14 cellular contexts compared by ENCODE assay signal in the genomic region with DNA sequence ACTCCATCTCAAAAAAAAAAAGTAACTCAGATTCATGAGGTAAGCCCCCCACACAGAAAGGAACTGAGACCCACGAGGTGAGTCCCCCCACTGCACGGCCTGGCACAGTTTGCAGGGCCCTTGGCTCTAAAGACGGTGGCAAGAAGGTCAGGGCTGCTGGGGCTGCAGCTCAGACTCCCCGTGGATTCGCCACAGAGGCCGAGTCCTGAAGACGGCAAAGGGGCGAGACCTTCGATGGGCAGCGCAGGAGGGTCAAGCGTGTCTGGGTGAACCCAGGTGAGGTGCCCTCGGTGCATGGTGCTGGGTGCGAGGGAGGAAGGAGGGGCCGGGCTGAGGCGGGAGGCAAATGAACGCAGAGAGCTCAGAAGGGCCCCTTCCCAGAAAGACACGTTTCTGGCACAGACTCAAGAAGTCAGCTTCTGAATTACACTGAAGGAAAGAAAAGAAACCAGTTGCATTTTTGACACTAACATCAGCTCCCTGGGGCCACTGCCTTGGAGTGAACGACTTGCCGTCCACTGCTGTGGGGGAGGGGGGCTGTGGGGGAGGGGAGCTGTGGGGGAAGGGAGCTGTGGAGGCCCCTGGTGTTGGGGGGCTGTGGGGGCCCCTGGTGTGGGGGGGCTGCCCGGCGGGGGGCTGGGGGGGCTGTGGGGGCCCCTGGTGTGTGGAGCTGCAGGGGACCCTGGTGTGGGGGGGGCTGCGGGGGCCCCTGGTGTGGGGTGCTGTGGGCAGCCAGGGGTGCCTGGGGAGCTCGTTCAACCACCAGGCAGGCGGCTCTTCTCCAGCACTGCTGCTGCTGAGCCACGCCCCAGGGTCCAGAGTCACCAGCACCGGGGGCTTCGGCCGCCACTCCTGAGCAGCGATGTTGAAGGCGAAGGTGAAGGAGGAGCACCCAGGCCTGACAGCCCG.
DNase-seq lines count a peak whose midpoint lies in the region; ATAC-seq, FAIRE-seq and TF ChIP-seq lines count a peak whose summit lies in the region.
"Had no signal": no experiment of that assay in that cellular context is flagged by ENCODE, and none has a peak within 500 bp of the region (broad histone marks: within the 10 kb centered on the region; RNA-seq: fewer than 3 reads in every experiment).

No MANE protein-coding gene starts in this region.

- TF ChIP-seq CTCF in H1 (IDR thresholded peaks at IDR 0.05; ENCODE audit: control extremely low read depth in 1 of 3, insufficient read depth in 1 of 3, low read depth in 1 of 3, low read length in 3 of 3) = no peak
- no peak for TF ChIP-seq CTCF in smooth muscle cell (IDR thresholded peaks at IDR 0.05; ENCODE audit: borderline replicate concordance, insufficient read depth, poor library complexity, severe bottlenecking)
- no peak for TF ChIP-seq CTCF in transverse colon (IDR thresholded peaks at IDR 0.05)
- no peak for TF ChIP-seq CTCF in adrenal gland (IDR thresholded peaks at IDR 0.05)

- no peak overlapping the region for H3K56ac ChIP-seq in H1 (replicated peaks; ENCODE audit: insufficient read length, low read depth, low read length)

- no peak for TF ChIP-seq RAD21 in H1 (IDR thresholded peaks at IDR 0.05 in 1 of 2, conservative IDR thresholded peaks at IDR 0.05 in 1 of 2; ENCODE audit: low read depth in 2 of 2, low read length in 2 of 2)

- no peak overlapping the region for H3K9ac ChIP-seq in BLaER1
- H3K9ac ChIP-seq in H1 (replicated peaks in 1 of 4; ENCODE audit: extremely low read depth in 1 of 4, low read depth in 3 of 4, low read length in 3 of 4) = no peak overlapping the region
- no peak overlapping the region for H3K9ac ChIP-seq in smooth muscle cell (ENCODE audit: low read depth)
- H3K9ac ChIP-seq: KMS-11 had no signal

- H2BK20ac ChIP-seq in H1 (ENCODE audit: low read length) = no peak overlapping the region

- CTCF ChIA-PET in H1 (lab: Charles Lee; ENCODE audit: partially characterized antibody) = interaction anchor here (0.9 kb wide), 1 partner anchor 75 kb away, joined by 3 read pairs; no protein-coding TSS in a partner anchor

- H3K79me2 ChIP-seq in H1 (ENCODE audit: control insufficient read depth in 1 of 2, insufficient read depth in 2 of 2, low read length in 2 of 2) (no peaks in the 10 kb centered on the region), smooth muscle cell (ENCODE audit: low read depth) (no peaks in the 10 kb centered on the region)

- H3K9me3 ChIP-seq in BLaER1 = peaks cover 6% of the 10 kb centered on the region; the same call in 1 of the 2 replicates
- H3K9me3 ChIP-seq in H1 (ENCODE audit: insufficient read depth in 2 of 2, low read depth in 1 of 2, low read length in 1 of 2) = peaks cover 0 to 3% of the 10 kb centered on the region in 2 experiments; a peak in 1 of 4 replicates
- no peaks in the 10 kb centered on the region for H3K9me3 ChIP-seq in smooth muscle cell (replicated peaks; ENCODE audit: low read depth)
- H3K9me3 ChIP-seq in transverse colon = no peaks in the 10 kb centered on the region
- no peaks in the 10 kb centered on the region for H3K9me3 ChIP-seq in adrenal gland (replicated peaks in 1 of 3)
- H3K9me3 ChIP-seq: Caco-2 had no signal

- no peaks in the 10 kb centered on the region; the same call in 1 of the 2 replicates for H3K79me1 ChIP-seq in H1 (ENCODE audit: low read depth, low read length)

- no peak overlapping the region for H3K18ac ChIP-seq in H1 (ENCODE audit: extremely low read depth, low read length)

- no peak overlapping the region for H2AK5ac ChIP-seq in H1 (ENCODE audit: low read depth, low read length)

- no peak overlapping the region for H3K4ac ChIP-seq in H1 (replicated peaks; ENCODE audit: insufficient read length, low read depth, low read length)

- H3K23me2 ChIP-seq in H1 (ENCODE audit: low read depth, low read length) = 0 out of 2 replicates have a peak, but pooled peaks cover 3% of the 10 kb centered on the region

- FAIRE-seq in H1 (lab: Jason Lieb, UNC) = no peak
- FAIRE-seq: HepG2 had no signal

- H3K27ac ChIP-seq in BLaER1 (0 out of 2 replicates have a peak overlapping the region, but pooled peaks have one; percentile 9), H1 (ENCODE audit: low read depth, low read length) (no peak overlapping the region), smooth muscle cell (ENCODE audit: low read depth) (no peak overlapping the region), transverse colon (no peak overlapping the region), adrenal gland (no peak overlapping the region)
- H3K27ac ChIP-seq: KMS-11 had no signal

- no peak overlapping the region for H2BK12ac ChIP-seq in H1 (ENCODE audit: low read depth, low read length)

- H4K20me1 ChIP-seq in BLaER1 (no peaks in the 10 kb centered on the region), H1 (replicated peaks in 1 of 2; ENCODE audit: control insufficient read depth in 1 of 2, insufficient read depth in 2 of 2, low read length in 2 of 2) (no peaks in the 10 kb centered on the region), smooth muscle cell (ENCODE audit: low read depth) (no peaks in the 10 kb centered on the region)

- no peak overlapping the region for H4K91ac ChIP-seq in H1 (replicated peaks; ENCODE audit: insufficient read length, low read length)

- in situ Hi-C loops in transverse colon (cut with MboI; ENCODE audit: low pct_ligation_motif_present in 1 of 4, low pct_unique_long_range_greater_than_20kb in 1 of 4, low sequenced_read_pairs in 3 of 4) = no loop called here

- ATAC-seq in GM19328 (IDR thresholded peaks at IDR 0.05; ENCODE audit: unreplicated experiment) = no peak

- H3K27me3 ChIP-seq in BLaER1 = no peaks in the 10 kb centered on the region
- H3K27me3 ChIP-seq in H7 (ENCODE audit: control insufficient read depth, insufficient read depth, low read length) = no peaks in the 10 kb centered on the region
- H3K27me3 ChIP-seq in H1 (replicated peaks in 1 of 4; ENCODE audit: control insufficient read depth in 3 of 4, extremely low read depth in 1 of 4, insufficient read depth in 3 of 4, low read length in 3 of 4) = no peaks in the 10 kb centered on the region
- no peaks in the 10 kb centered on the region for H3K27me3 ChIP-seq in smooth muscle cell (ENCODE audit: low read depth)
- no peaks in the 10 kb centered on the region for H3K27me3 ChIP-seq in transverse colon
- H3K27me3 ChIP-seq in adrenal gland = no peaks in the 10 kb centered on the region

- H3K4me1 ChIP-seq in BLaER1 (peaks cover 42% of the 10 kb centered on the region), H1 (replicated peaks in 1 of 4; ENCODE audit: control insufficient read depth in 3 of 4, insufficient read depth in 4 of 4, low read length in 3 of 4) (peaks cover 0 to 13% (median 7%) of the 10 kb centered on the region in 4 experiments; a peak in 5 of 7 replicates), smooth muscle cell (ENCODE audit: low read depth) (no peaks in the 10 kb centered on the region), transverse colon (no peaks in the 10 kb centered on the region), adrenal gland (replicated peaks in 1 of 2) (no peaks in the 10 kb centered on the region)
- H3K4me1 ChIP-seq: Caco-2 had no signal

- no peak overlapping the region for H4K8ac ChIP-seq in H1 (ENCODE audit: extremely low read depth, insufficient read depth, low read length)

- no peak overlapping the region for H3K23ac ChIP-seq in H1 (ENCODE audit: insufficient read length)

- no peak for TF ChIP-seq EP300 in H1 (IDR thresholded peaks at IDR 0.05; ENCODE audit: borderline replicate concordance in 1 of 2, low read depth in 2 of 2, low read length in 2 of 2)
- TF ChIP-seq EP300 in transverse colon (IDR thresholded peaks at IDR 0.05; ENCODE audit: low read depth) = no peak

- TF ChIP-seq POLR2A in H1 (IDR thresholded peaks at IDR 0.05; ENCODE audit: control extremely low read depth in 1 of 2, low read depth in 2 of 2, low read length in 2 of 2) = no peak
- TF ChIP-seq POLR2A in transverse colon (IDR thresholded peaks at IDR 0.05) = no peak
- no peak for TF ChIP-seq POLR2A in adrenal gland (IDR thresholded peaks at IDR 0.05)

- H3K4me3 ChIP-seq in BLaER1 (no peak overlapping the region), H7 (ENCODE audit: insufficient read depth, low read depth, low read length) (no peak overlapping the region), H1 (ENCODE audit: extremely low read depth in 1 of 4, insufficient read depth in 2 of 4, low read depth in 3 of 4, low read length in 4 of 4) (no peak overlapping the region), smooth muscle cell (no peak overlapping the region), transverse colon (no peak overlapping the region), adrenal gland (no peak overlapping the region)

- no peaks in the 10 kb centered on the region for H3F3A ChIP-seq in smooth muscle cell (ENCODE audit: low read depth)

- intact Hi-C loops in transverse colon (cut with DNase I; ENCODE audit: low total_unique reads) = no loop called here
- intact Hi-C loops in adrenal gland (cut with DNase I) = no loop called here

- H2BK120ac ChIP-seq in H1 (replicated peaks; ENCODE audit: low read depth, low read length) = no peak overlapping the region

- H2BK5ac ChIP-seq in H1 (ENCODE audit: low read depth, low read length) = no peak overlapping the region

- peak overlapping the region; percentile 21 for H4K5ac ChIP-seq in H1 (ENCODE audit: insufficient read length, low read depth, low read length)

- POLR2A ChIA-PET in H1 (lab: Charles Lee; ENCODE audit: partially characterized antibody) = interaction anchor here (0.5 kb wide), 1 partner anchor 527 kb away, joined by 3 read pairs; no protein-coding TSS in a partner anchor

- peak; percentile 71 for DNase-seq in H7
- DNase-seq in H1 (ENCODE audit: low read depth in 1 of 2, low spot score in 2 of 2) = peak in 1 of 2 experiments; percentile 43
- DNase-seq in left kidney (ENCODE audit: low read depth, low spot score) = peak; percentile 56
- DNase-seq in smooth muscle cell (lab: John Stamatoyannopoulos, UW; ENCODE audit: unreplicated experiment) = no peak
- no peak for DNase-seq in transverse colon
- no peak for DNase-seq in adrenal gland
- DNase-seq: Caco-2, NCI-H1436 treated with DMSO at 0.1 percent for 48 hours, NCI-H524, Right ventricle myocardium superior had no signal

- no peak overlapping the region for H3K14ac ChIP-seq in H1 (ENCODE audit: insufficient read length)

- no peak overlapping the region for H3K4me2 ChIP-seq in BLaER1
- no peak overlapping the region for H3K4me2 ChIP-seq in H1 (ENCODE audit: insufficient read depth in 1 of 2, low read depth in 2 of 2, low read length in 2 of 2)
- no peak overlapping the region for H3K4me2 ChIP-seq in smooth muscle cell
- H3K4me2 ChIP-seq: KMS-11 had no signal

- H2BK15ac ChIP-seq in H1 (ENCODE audit: low read length) = no peak overlapping the region

- H2AFZ ChIP-seq in H1 (ENCODE audit: low read length) = no peak overlapping the region
- H2AFZ ChIP-seq in smooth muscle cell (ENCODE audit: low read depth) = no peak overlapping the region

- peaks cover 20% of the 10 kb centered on the region for H3K36me3 ChIP-seq in BLaER1
- no peaks in the 10 kb centered on the region for H3K36me3 ChIP-seq in H7 (replicated peaks; ENCODE audit: control insufficient read depth, insufficient read depth, low read length)
- no peaks in the 10 kb centered on the region for H3K36me3 ChIP-seq in H1 (ENCODE audit: control insufficient read depth in 2 of 4, insufficient read depth in 4 of 4, low read length in 3 of 4)
- no peaks in the 10 kb centered on the region for H3K36me3 ChIP-seq in smooth muscle cell (ENCODE audit: low read depth)
- no peaks in the 10 kb centered on the region for H3K36me3 ChIP-seq in transverse colon
- peaks cover 0 to 4% of the 10 kb centered on the region in 2 donors for H3K36me3 ChIP-seq in adrenal gland (replicated peaks in 1 of 2)

- 89% methylated on average over 25 of the region's 31 CpGs; no CpG with 5 or more reads in 1 of the 2 experiments for WGBS in H1 (ENCODE audit: extremely low coverage in 1 of 2, insufficient coverage in 1 of 2, insufficient read length in 1 of 2, insufficient replicate concordance in 2 of 2, low coverage in 1 of 2, low lambda C conversion rate in 2 of 2, missing lambda C conversion rate in 1 of 2), 2 experiments
- 90% methylated on average over 26 of the region's 31 CpGs for WGBS in smooth muscle cell (ENCODE audit: low lambda C conversion rate)
- 87% methylated on average over 30 of the region's 31 CpGs; no CpG with 5 or more reads in 1 of the 2 donors for WGBS in transverse colon (ENCODE audit: low coverage in 1 of 2), 2 donors
- 86 to 90% (median 88%) methylated on average over 18 to 31 of the region's 31 CpGs for WGBS in adrenal gland, 4 donors

Comparison
In these comparisons a context has a peak if more than half of its experiments do, and no peak if none do; other contexts are left out.
1. DNase-seq: peak in H7 (single experiment) and left kidney (single experiment); none in smooth muscle cell (single experiment), transverse colon (single experiment) and adrenal gland (0 of 7).